Comparison of ENCODE assay signal across 11 cellular contexts in the genomic region with DNA sequence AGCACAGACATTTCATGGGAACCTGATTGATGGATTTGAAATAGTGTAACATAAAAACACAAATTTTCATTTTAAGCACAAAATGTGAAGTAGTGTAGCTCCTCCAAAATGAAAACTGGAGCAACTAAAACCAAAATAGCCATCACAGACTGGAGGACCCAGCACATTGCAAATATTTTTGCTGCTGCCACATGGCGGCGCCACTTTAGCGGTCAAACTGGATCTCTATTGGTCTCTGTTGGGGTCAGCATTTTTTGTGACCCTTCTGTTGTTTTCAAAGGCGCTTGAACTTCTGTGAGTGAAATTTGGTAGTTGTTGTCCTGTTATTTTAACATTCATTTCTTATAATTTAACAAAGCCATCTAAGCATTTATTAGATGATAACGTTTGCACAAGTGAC.
DNase-seq lines count a peak whose midpoint lies in the region; ATAC-seq, FAIRE-seq and TF ChIP-seq lines count a peak whose summit lies in the region.
"Had no signal": no experiment of that assay in that cellular context is flagged by ENCODE, and none has a peak within 500 bp of the region (broad histone marks: within the 10 kb centered on the region; RNA-seq: fewer than 3 reads in every experiment).

No MANE protein-coding gene starts in this region.

- no peak overlapping the region for H3K4me3 ChIP-seq in LNCaP clone FGC (ENCODE audit: low read depth, low read length)

- peaks cover 9% of the 10 kb centered on the region for H3K9me3 Mint-ChIP-seq in activated CD8-positive, alpha-beta T cell treated with anti-CD3 and anti-CD28 coated beads for 36 hours
- no peaks in the 10 kb centered on the region for H3K9me3 Mint-ChIP-seq in activated CD8-positive, alpha-beta T cell treated with anti-CD3 and anti-CD28 coated beads, Interleukin-2, amount 10 ng/mL, durations not matched to agents 7 days and 5 days (ENCODE audit: insufficient read depth)

- no peaks in the 10 kb centered on the region for H3K4me1 Mint-ChIP-seq in activated CD8-positive, alpha-beta T cell treated with anti-CD3 and anti-CD28 coated beads for 36 hours (ENCODE audit: low read depth)
- no peaks in the 10 kb centered on the region for H3K4me1 Mint-ChIP-seq in activated CD8-positive, alpha-beta T cell treated with anti-CD3 and anti-CD28 coated beads, Interleukin-2, amount 10 ng/mL, durations not matched to agents 7 days and 5 days (ENCODE audit: low read depth)
- H3K4me1 Mint-ChIP-seq: immature natural killer cell, natural killer cell had no signal

- no peaks in the 10 kb centered on the region for H3K36me3 Mint-ChIP-seq in activated CD8-positive, alpha-beta T cell treated with anti-CD3 and anti-CD28 coated beads for 36 hours (ENCODE audit: low read depth)
- no peaks in the 10 kb centered on the region for H3K36me3 Mint-ChIP-seq in activated CD8-positive, alpha-beta T cell treated with anti-CD3 and anti-CD28 coated beads, Interleukin-2, amount 10 ng/mL, durations not matched to agents 7 days and 5 days (ENCODE audit: low read depth)
- H3K36me3 Mint-ChIP-seq: immature natural killer cell, natural killer cell had no signal

- no peaks in the 10 kb centered on the region for H3K27me3 Mint-ChIP-seq in activated CD8-positive, alpha-beta T cell treated with anti-CD3 and anti-CD28 coated beads for 36 hours
- H3K27me3 Mint-ChIP-seq in activated CD8-positive, alpha-beta T cell treated with anti-CD3 and anti-CD28 coated beads, Interleukin-2, amount 10 ng/mL, durations not matched to agents 7 days and 5 days (ENCODE audit: low read depth): no peaks in the 10 kb centered on the region

- H3K4me3 Mint-ChIP-seq in activated CD8-positive, alpha-beta T cell treated with anti-CD3 and anti-CD28 coated beads for 36 hours: no peak overlapping the region
- H3K4me3 Mint-ChIP-seq in activated CD8-positive, alpha-beta T cell treated with anti-CD3 and anti-CD28 coated beads, Interleukin-2, amount 10 ng/mL, durations not matched to agents 7 days and 5 days: no peak overlapping the region
- H3K4me3 Mint-ChIP-seq: immature natural killer cell, natural killer cell had no signal

- peak; percentile 32 for TF ChIP-seq CTCF in activated CD8-positive, alpha-beta T cell treated with anti-CD3 and anti-CD28 coated beads for 36 hours (IDR thresholded peaks at IDR 0.05)
- peak; percentile 42 for TF ChIP-seq CTCF in LNCaP clone FGC (IDR thresholded peaks at IDR 0.05; ENCODE audit: control insufficient read depth, extremely low read depth, insufficient read depth)

- no peak for FAIRE-seq in HTR-8/SVneo (lab: Jason Lieb, UNC)

- POLR2A ChIA-PET in activated CD8-positive, alpha-beta T cell treated with anti-CD3 and anti-CD28 coated beads for 36 hours (lab: Charles Lee): no interaction called here
- POLR2A ChIA-PET in activated CD8-positive, alpha-beta T cell treated with anti-CD3 and anti-CD28 coated beads, Interleukin-2, amount 10 ng/mL, durations not matched to agents 7 days and 5 days (lab: Charles Lee): no interaction called here

- CTCF ChIA-PET in activated CD8-positive, alpha-beta T cell treated with anti-CD3 and anti-CD28 coated beads for 36 hours (lab: Charles Lee): interaction anchor here (1.0 kb wide), 1 partner anchor 13 kb away, joined by 3 read pairs; no protein-coding TSS in a partner anchor
- CTCF ChIA-PET in activated CD8-positive, alpha-beta T cell treated with anti-CD3 and anti-CD28 coated beads, Interleukin-2, amount 10 ng/mL, durations not matched to agents 7 days and 5 days (lab: Charles Lee): no interaction called here

- DNase-seq in activated CD8-positive, alpha-beta T cell treated with anti-CD3 and anti-CD28 coated beads for 36 hours: peak; percentile 10
- no peak for DNase-seq in activated CD8-positive, alpha-beta T cell treated with anti-CD3 and anti-CD28 coated beads, Interleukin-2, amount 10 ng/mL, durations not matched to agents 7 days and 5 days
- DNase-seq in LNCaP clone FGC (ENCODE audit: low read depth) (no peak), cerebellar cortex (ENCODE audit: low spot score) (peak; percentile 5), superior temporal gyrus (ENCODE audit: extremely low spot score) (no peak), HTR-8/SVneo (ENCODE audit: insufficient read length, low spot score) (no peak), NCI-H69 (lab: John Stamatoyannopoulos, UW) (no peak)
- DNase-seq in stimulated activated CD8-positive, alpha-beta memory T cell treated with anti-CD3 and anti-CD28 coated beads, Interleukin-4, amount 100 ng/mL, for 48 hours: peak; percentile 24
- DNase-seq: immature natural killer cell; natural killer cell; stimulated activated CD4-positive, alpha-beta T cell treated with anti-CD3 and anti-CD28 coated beads, Interleukin-12 subunit alpha, Interleukin-12 subunit beta, amount 100 ng/mL, for 4 hours had no signal

- H3K27ac Mint-ChIP-seq in activated CD8-positive, alpha-beta T cell treated with anti-CD3 and anti-CD28 coated beads for 36 hours: no peak overlapping the region
- no peak overlapping the region for H3K27ac Mint-ChIP-seq in activated CD8-positive, alpha-beta T cell treated with anti-CD3 and anti-CD28 coated beads, Interleukin-2, amount 10 ng/mL, durations not matched to agents 7 days and 5 days
- H3K27ac Mint-ChIP-seq: immature natural killer cell, natural killer cell had no signal

- ATAC-seq in activated CD8-positive, alpha-beta T cell treated with anti-CD3 and anti-CD28 coated beads for 36 hours: no peak
- no peak for ATAC-seq in activated CD8-positive, alpha-beta T cell treated with anti-CD3 and anti-CD28 coated beads, Interleukin-2, amount 10 ng/mL, durations not matched to agents 7 days and 5 days
- ATAC-seq: natural killer cell had no signal

- intact Hi-C loops in activated CD8-positive, alpha-beta T cell treated with anti-CD3 and anti-CD28 coated beads for 36 hours (cut with micrococcal nuclease): no loop called here

Comparison
In these comparisons a context has a peak if more than half of its experiments do, and no peak if none do; other contexts are left out.
1. DNase-seq: peak in activated CD8-positive, alpha-beta T cell treated with anti-CD3 and anti-CD28 coated beads for 36 hours (single experiment), cerebellar cortex (single experiment) and stimulated activated CD8-positive, alpha-beta memory T cell treated with anti-CD3 and anti-CD28 coated beads, Interleukin-4, amount 100 ng/mL, for 48 hours (single experiment); none in activated CD8-positive, alpha-beta T cell treated with anti-CD3 and anti-CD28 coated beads, Interleukin-2, amount 10 ng/mL, durations not matched to agents 7 days and 5 days (single experiment), LNCaP clone FGC (single experiment), superior temporal gyrus (single experiment), HTR-8/SVneo (single experiment) and NCI-H69 (single experiment).